9 cellular contexts compared by ENCODE assay signal in genomic region chr9:73133042-73133651, GRCh38. TPM values are rescaled to one million over a fixed set of nuclear protein-coding genes. Genes with fewer than 3 reads are reported as not detected.
DNase-seq lines count a peak whose midpoint lies in the region; ATAC-seq and TF ChIP-seq lines count a peak whose summit lies in the region.
"Had no signal": no experiment of that assay in that cellular context is flagged by ENCODE, and none has a peak within 500 bp of the region (broad histone marks: within the 10 kb centered on the region; RNA-seq: fewer than 3 reads in every experiment).

No MANE protein-coding gene starts in this region.

- no peaks in the 10 kb centered on the region for H3K27me3 ChIP-seq in Peyer's patch
- H3K27me3 ChIP-seq in skeletal muscle tissue (ENCODE audit: control insufficient read depth in 3 of 3, insufficient read depth in 3 of 3, low read length in 3 of 3) = no peaks in the 10 kb centered on the region

- H3K4me3 ChIP-seq in Peyer's patch (peak overlapping the region in 1 of 4 donors; percentile 59), skeletal muscle tissue (ENCODE audit: low read length in 3 of 3) (peak overlapping the region in 1 of 3 donors; percentile 92), mucosa of descending colon (no peak overlapping the region)

- POLR2A ChIA-PET in GM10248 (lab: Yijun Ruan, JAX) = no interaction called here

- TF ChIP-seq CTCF in Peyer's patch (IDR thresholded peaks at IDR 0.05) (no peak), GM10248 (IDR thresholded peaks at IDR 0.05; ENCODE audit: control extremely low read depth, extremely low read depth, low read depth, missing control alignments) (no peak), mucosa of descending colon (IDR thresholded peaks at IDR 0.05) (no peak)

- H3K36me3 ChIP-seq in Peyer's patch = no peaks in the 10 kb centered on the region
- no peaks in the 10 kb centered on the region for H3K36me3 ChIP-seq in skeletal muscle tissue (ENCODE audit: control insufficient read depth in 3 of 3, insufficient read depth in 3 of 3, low read length in 3 of 3)
- no peaks in the 10 kb centered on the region for H3K36me3 ChIP-seq in mucosa of descending colon (ENCODE audit: low read depth)

- H3K9me3 ChIP-seq in Peyer's patch = no peaks in the 10 kb centered on the region
- H3K9me3 ChIP-seq in skeletal muscle tissue (ENCODE audit: control insufficient read depth in 3 of 3, low read length in 3 of 3) = no peaks in the 10 kb centered on the region
- no peaks in the 10 kb centered on the region for H3K9me3 ChIP-seq in mucosa of descending colon

- TF ChIP-seq POLR2A in Peyer's patch (IDR thresholded peaks at IDR 0.05) (no peak), erythroblast (IDR thresholded peaks at IDR 0.05; ENCODE audit: low read length) (no peak)

- H3K9ac ChIP-seq in skeletal muscle tissue (ENCODE audit: low read depth in 1 of 3, low read length in 3 of 3) = peak overlapping the region in 2 of 3 donors; percentile 63 to 82

- H3K4me1 ChIP-seq in Peyer's patch (no peaks in the 10 kb centered on the region), skeletal muscle tissue (ENCODE audit: control insufficient read depth in 3 of 3, insufficient read depth in 3 of 3, low read length in 3 of 3) (peaks cover 5 to 7% (median 5%) of the 10 kb centered on the region in 3 donors), mucosa of descending colon (ENCODE audit: low read depth) (no peaks in the 10 kb centered on the region)

- H3K27ac ChIP-seq in Peyer's patch (peak overlapping the region in 3 of 4 donors; percentile 62 to 87 (median 65)), skeletal muscle tissue (ENCODE audit: low read depth, low read length) (peak overlapping the region; percentile 59)

- intact Hi-C loops in mucosa of descending colon (cut with DNase I, micrococcal nuclease) = no loop called here

- DNase-seq in DMS53 (lab: John Stamatoyannopoulos, UW) = peak; percentile 39
- no peak for DNase-seq in DMS53 treated with DMSO at 0.1 percent for 48 hours (lab: John Stamatoyannopoulos, UW; ENCODE audit: unreplicated experiment)
- no peak for DNase-seq in Peyer's patch
- peak; percentile 45 to 68 for DNase-seq in erythroblast (lab: John Stamatoyannopoulos, UW)
- DNase-seq in GM10248 (ENCODE audit: extremely low spot score) = no peak
- no peak for DNase-seq in NCI-H1048 (lab: John Stamatoyannopoulos, UW)
- no peak for DNase-seq in mucosa of descending colon
- DNase-seq: 8988T had no signal

- CTCF ChIA-PET in GM10248 (lab: Yijun Ruan, JAX) = interaction anchor here (0.6 to 2.1 kb wide), 4 partner anchors 12 to 852 kb away, joined by 3 to 5 read pairs (median 3); no protein-coding TSS in a partner anchor

- ATAC-seq in mucosa of descending colon = no peak

RNA-seq across cellular contexts. Expression of gene ANXA1, which starts 18.5 kb away (rescaled TPM):
- total RNA-seq in Peyer's patch = 100 to 1,000 TPM in 1 of 4 donors, 10 to 100 TPM in 3; 13.5 to 223 (median 40.3) TPM
- 90.8 TPM for total RNA-seq in skeletal muscle tissue
- total RNA-seq in mucosa of descending colon = 10 to 100 TPM; 12.8 to 69.3 (median 53.1) TPM

Comparison
In these comparisons a context has a peak if more than half of its experiments do, and no peak if none do; other contexts are left out.
1. DNase-seq: peak in DMS53 (single experiment) and erythroblast (2 of 2); none in DMS53 treated with DMSO at 0.1 percent for 48 hours (single experiment), Peyer's patch (0 of 3), GM10248 (single experiment), NCI-H1048 (single experiment) and mucosa of descending colon (0 of 3).